Comparison of ENCODE assay signal across 16 cellular contexts in the genomic region with DNA sequence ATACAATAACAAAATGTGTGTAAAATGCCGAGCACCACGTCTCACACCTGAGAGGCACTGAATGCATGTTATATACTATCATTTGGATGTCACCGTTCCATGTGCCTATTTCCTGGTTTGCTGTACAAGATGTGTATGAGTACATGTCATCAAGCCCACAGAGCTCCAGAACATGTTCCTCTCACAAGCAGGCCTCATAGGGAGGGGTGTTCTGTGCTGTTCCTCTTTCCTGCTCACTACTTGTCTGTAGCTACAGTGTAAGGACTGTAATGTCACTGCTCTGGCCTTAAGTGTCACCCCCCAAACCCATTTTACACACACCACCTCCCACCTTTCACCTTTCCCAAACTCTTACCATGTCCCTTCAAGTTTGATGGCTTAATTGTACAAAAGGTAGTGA. TPM values are rescaled to one million over a fixed set of nuclear protein-coding genes. Genes with fewer than 3 reads are reported as not detected.
DNase-seq lines count a peak whose midpoint lies in the region; TF ChIP-seq lines count a peak whose summit lies in the region.
"Had no signal": no experiment of that assay in that cellular context is flagged by ENCODE, and none has a peak within 500 bp of the region (broad histone marks: within the 10 kb centered on the region; RNA-seq: fewer than 3 reads in every experiment).

No MANE protein-coding gene starts in this region.

- peak overlapping the region; percentile 13 for H3K4me3 ChIP-seq in CD8-positive, alpha-beta memory T cell (ENCODE audit: low read length)
- H3K4me3 ChIP-seq in SU-DHL-6 (ENCODE audit: insufficient read depth, low read length, poor library complexity, severe bottlenecking) (peak overlapping the region; percentile 87), mononuclear cell (ENCODE audit: low read length) (peak overlapping the region; percentile 54)
- H3K4me3 ChIP-seq: dorsolateral prefrontal cortex had no signal

- DNase-seq in CD8-positive, alpha-beta memory T cell = no peak
- DNase-seq in Kasumi-1 (lab: John Stamatoyannopoulos, UW) (peak; percentile 1 to 22), NCI-H446 treated with DMSO at 0.1 percent for 48 hours (lab: John Stamatoyannopoulos, UW) (no peak), iPS-NIHi11 (ENCODE audit: low spot score) (no peak), DMS79 treated with DMSO at 0.1 percent for 48 hours (lab: John Stamatoyannopoulos, UW) (no peak), RKO (ENCODE audit: low spot score) (no peak)
- DNase-seq: dorsolateral prefrontal cortex; NCI-H187 treated with DMSO at 0.1 percent for 48 hours; NCI-H82; retina; stimulated activated CD4-positive, alpha-beta T cell treated with anti-CD3 and anti-CD28 coated beads, Interleukin-2, amount 100 ng/mL, for 48 hours; SW 1271 had no signal

- peaks cover 3% of the 10 kb centered on the region; the same call in 1 of the 2 replicates for H3F3A ChIP-seq in SU-DHL-6 (ENCODE audit: insufficient read depth)

- H3K4me1 ChIP-seq in CD8-positive, alpha-beta memory T cell (ENCODE audit: insufficient read depth, low read length) = peaks cover 41% of the 10 kb centered on the region
- H3K4me1 ChIP-seq in mononuclear cell (ENCODE audit: insufficient read depth, low read length) = peaks cover 63% of the 10 kb centered on the region

- H3K4me2 ChIP-seq in SU-DHL-6 (ENCODE audit: low read depth, low read length, poor library complexity, severe bottlenecking) = peak overlapping the region; percentile 80

- peaks cover 0 to 25% of the 10 kb centered on the region in 2 donors for H3K27me3 Mint-ChIP-seq in CD8-positive, alpha-beta memory T cell

- 0 out of 2 replicates have a peak, but pooled peaks cover 2% of the 10 kb centered on the region for H4K20me1 ChIP-seq in SU-DHL-6 (ENCODE audit: low read depth, low read length)

- H2AFZ ChIP-seq in SU-DHL-6 (ENCODE audit: low read depth, low read length, severe bottlenecking) = no peak overlapping the region

- H3K36me3 ChIP-seq in CD8-positive, alpha-beta memory T cell (ENCODE audit: insufficient read depth, low read length) = no peaks in the 10 kb centered on the region
- H3K36me3 ChIP-seq in SU-DHL-6 (ENCODE audit: low read length) = no peaks in the 10 kb centered on the region; the same call in 1 of the 2 replicates

- TF ChIP-seq CTCF in SU-DHL-6 (IDR thresholded peaks at IDR 0.05; ENCODE audit: insufficient read depth, low read length, poor library complexity, severe bottlenecking) = no peak

- no peaks in the 10 kb centered on the region for H3K36me3 Mint-ChIP-seq in CD8-positive, alpha-beta memory T cell
- H3K36me3 Mint-ChIP-seq: CD4-positive, alpha-beta memory T cell had no signal

- H3K9me3 ChIP-seq in CD8-positive, alpha-beta memory T cell (ENCODE audit: low read length) = no peaks in the 10 kb centered on the region
- H3K9me3 ChIP-seq in SU-DHL-6 (ENCODE audit: insufficient read depth, low read length) = no peaks in the 10 kb centered on the region
- no peaks in the 10 kb centered on the region for H3K9me3 ChIP-seq in mononuclear cell (ENCODE audit: low read depth, low read length)

- H3K9ac ChIP-seq in SU-DHL-6 (ENCODE audit: low read length) = peak overlapping the region; percentile 91

- POLR2A ChIA-PET in CD8-positive, alpha-beta memory T cell (lab: Charles Lee) = no interaction called here

- peaks cover 18 to 42% (median 21%) of the 10 kb centered on the region in 3 donors for H3K4me1 Mint-ChIP-seq in CD8-positive, alpha-beta memory T cell
- H3K4me1 Mint-ChIP-seq: neural crest cell had no signal

- peaks cover 0 to 3% (median 0%) of the 10 kb centered on the region in 5 donors for H3K9me3 Mint-ChIP-seq in CD8-positive, alpha-beta memory T cell
- H3K9me3 Mint-ChIP-seq: CD4-positive, alpha-beta memory T cell had no signal

- H3K9me2 ChIP-seq in SU-DHL-6 (replicated peaks; ENCODE audit: insufficient read depth, low read length) = no peaks in the 10 kb centered on the region

- CTCF ChIA-PET in CD8-positive, alpha-beta memory T cell (lab: Charles Lee) = no interaction called here

- no peaks in the 10 kb centered on the region for H3K27me3 ChIP-seq in CD8-positive, alpha-beta memory T cell (ENCODE audit: insufficient read depth, low read length, poor library complexity, severe bottlenecking)
- H3K27me3 ChIP-seq in SU-DHL-6 (ENCODE audit: low read length) (no peaks in the 10 kb centered on the region), mononuclear cell (ENCODE audit: insufficient read depth, low read length) (no peaks in the 10 kb centered on the region)
- H3K27me3 ChIP-seq: dorsolateral prefrontal cortex had no signal

- H3K4me3 Mint-ChIP-seq in CD8-positive, alpha-beta memory T cell = peak overlapping the region in 1 of 7 donors; percentile 29
- H3K4me3 Mint-ChIP-seq: neural crest cell had no signal

- no peak overlapping the region for H3K27ac Mint-ChIP-seq in CD8-positive, alpha-beta memory T cell

- H3K27ac ChIP-seq in CD8-positive, alpha-beta memory T cell (ENCODE audit: low read depth, low read length) = no peak overlapping the region
- H3K27ac ChIP-seq in SU-DHL-6 (ENCODE audit: low read depth, low read length) = peak overlapping the region; percentile 92
- H3K27ac ChIP-seq: dorsolateral prefrontal cortex had no signal

- peaks cover 52% of the 10 kb centered on the region for H3K79me2 ChIP-seq in SU-DHL-6 (ENCODE audit: insufficient read depth, low read length)

RNA-seq across cellular contexts. Expression of a gene that starts 1.8 kb away (rescaled TPM):
- total RNA-seq in CD8-positive, alpha-beta memory T cell = under 1 TPM; 0.48 to 0.53 TPM
- polyA plus RNA-seq in CD8-positive, alpha-beta memory T cell = 1.3 TPM
- 21.9 TPM for total RNA-seq in mononuclear cell

Comparison
In these comparisons a context has a peak if more than half of its experiments do, and no peak if none do; other contexts are left out.
1. DNase-seq: peak in Kasumi-1 (2 of 2); none in CD8-positive, alpha-beta memory T cell (0 of 5), NCI-H446 treated with DMSO at 0.1 percent for 48 hours (single experiment), iPS-NIHi11 (single experiment), DMS79 treated with DMSO at 0.1 percent for 48 hours (single experiment) and RKO (single experiment).
2. H3K4me3 ChIP-seq: peak in every context shown above with its lines; median percentile 87 in SU-DHL-6; 54 in mononuclear cell; 13 in CD8-positive, alpha-beta memory T cell.
3. RNA of a gene that starts 1.8 kb away (total RNA-seq): 21.9 TPM in mononuclear cell (single experiment); 0.48 to 0.53 TPM in CD8-positive, alpha-beta memory T cell; every median in the first group is over 10 times any median in the second.